ENCODE assay signal across 1 cellular context in the genomic region with DNA sequence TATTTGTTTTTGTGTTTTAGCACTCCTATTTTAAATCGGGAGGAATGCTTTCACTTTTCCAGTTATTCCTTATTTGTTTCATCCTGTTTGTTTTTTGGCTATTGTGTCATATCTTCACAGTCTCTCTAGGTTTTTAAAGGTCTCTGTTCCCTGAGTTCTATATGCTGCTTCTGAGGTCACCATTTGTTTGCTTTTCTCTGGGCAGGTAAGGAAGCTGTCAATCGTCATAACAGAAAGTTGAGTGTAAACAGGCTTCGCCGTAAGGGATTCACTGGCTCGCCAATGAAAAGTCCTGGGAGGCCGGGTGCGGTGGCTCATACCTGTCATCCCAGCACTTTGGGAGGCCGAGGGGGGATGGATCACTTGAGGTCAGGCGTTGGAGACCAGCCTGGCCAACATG.
A peak's percentile ranks its signal among the peaks of the same experiment; 100 is the strongest.
TF ChIP-seq lines count a peak whose summit lies in the region.

No MANE protein-coding gene starts in this region.

TF ChIP-seq in K562, 482 proteins besides CTCF, POLR2A, EP300 and RAD21:
- TF ChIP-seq CEBPB (tag; IDR thresholded peaks at IDR 0.05) = peak; percentile 85
- TF ChIP-seq, protein P1, sequence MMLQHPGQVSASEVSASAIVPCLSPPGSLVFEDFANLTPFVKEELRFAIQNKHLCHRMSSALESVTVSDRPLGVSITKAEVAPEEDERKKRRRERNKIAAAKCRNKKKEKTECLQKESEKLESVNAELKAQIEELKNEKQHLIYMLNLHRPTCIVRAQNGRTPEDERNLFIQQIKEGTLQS (IDR thresholded peaks at IDR 0.05) = peak; percentile 75
- TF ChIP-seq, protein P1 (CRISPR knock-in tag; conservative IDR thresholded peaks at IDR 0.05) = no peak
- no peak for TF ChIP-seq MEIS2 (IDR thresholded peaks at IDR 0.05; ENCODE audit: partially characterized antibody)
- TF ChIP-seq, protein P2, sequence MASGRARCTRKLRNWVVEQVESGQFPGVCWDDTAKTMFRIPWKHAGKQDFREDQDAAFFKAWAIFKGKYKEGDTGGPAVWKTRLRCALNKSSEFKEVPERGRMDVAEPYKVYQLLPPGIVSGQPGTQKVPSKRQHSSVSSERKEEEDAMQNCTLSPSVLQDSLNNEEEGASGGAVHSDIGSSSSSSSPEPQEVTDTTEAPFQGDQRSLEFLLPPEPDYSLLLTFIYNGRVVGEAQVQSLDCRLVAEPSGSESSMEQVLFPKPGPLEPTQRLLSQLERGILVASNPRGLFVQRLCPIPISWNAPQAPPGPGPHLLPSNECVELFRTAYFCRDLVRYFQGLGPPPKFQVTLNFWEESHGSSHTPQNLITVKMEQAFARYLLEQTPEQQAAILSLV (tag; IDR thresholded peaks at IDR 0.05) = peak; percentile 83
- peak; percentile 41; the same call in 1 of the 2 replicates for TF ChIP-seq CEBPG (CRISPR knock-in tag; IDR thresholded peaks at IDR 0.05)
- peak; percentile 85 to 95 for TF ChIP-seq CEBPG (tag; conservative IDR thresholded peaks at IDR 0.05 in 1 of 2, IDR thresholded peaks at IDR 0.05 in 1 of 2)
